ENCODE assay signal across 9 cellular contexts in genomic region chr1:84691139-84691783, GRCh38. TPM values are rescaled to one million over a fixed set of nuclear protein-coding genes. Genes with fewer than 3 reads are reported as not detected.
A peak's percentile ranks its signal among the peaks of the same experiment; 100 is the strongest.
DNase-seq lines count a peak whose midpoint lies in the region; ATAC-seq, FAIRE-seq and TF ChIP-seq lines count a peak whose summit lies in the region.
"Had no signal": no experiment of that assay in that cellular context is flagged by ENCODE, and none has a peak within 500 bp of the region (broad histone marks: within the 10 kb centered on the region; RNA-seq: fewer than 3 reads in every experiment).

No MANE protein-coding gene starts in this region.

- no peaks in the 10 kb centered on the region for H3K9me3 ChIP-seq in OCI-LY3 (ENCODE audit: insufficient read depth, low read length)
- no peaks in the 10 kb centered on the region for H3K9me3 ChIP-seq in endothelial cell of umbilical vein (replicated peaks; ENCODE audit: control insufficient read depth, insufficient read depth, low read length)
- no peaks in the 10 kb centered on the region for H3K9me3 ChIP-seq in prostate gland

- H3K36me3 ChIP-seq in OCI-LY3 (replicated peaks; ENCODE audit: low read depth, low read length) (no peaks in the 10 kb centered on the region), endothelial cell of umbilical vein (ENCODE audit: control insufficient read depth in 2 of 2, extremely low read depth in 1 of 2, insufficient read depth in 2 of 2, low read length in 2 of 2) (no peaks in the 10 kb centered on the region), prostate gland (no peaks in the 10 kb centered on the region)

- H2AFZ ChIP-seq in OCI-LY3 (ENCODE audit: low read depth, low read length) (peak overlapping the region; percentile 81; the same call in 1 of the 2 replicates), endothelial cell of umbilical vein (ENCODE audit: low read depth, low read length) (peak overlapping the region; percentile 90)

- CTCF ChIA-PET in endothelial cell of umbilical vein (lab: Charles Lee): no interaction called here

- peak overlapping the region; percentile 70 for H3K9ac ChIP-seq in OCI-LY3 (ENCODE audit: low read length)
- H3K9ac ChIP-seq in endothelial cell of umbilical vein (replicated peaks; ENCODE audit: extremely low read depth, insufficient read depth, low read length): peak overlapping the region; percentile 56

- H4K20me1 ChIP-seq in OCI-LY3 (ENCODE audit: insufficient read depth, low read length) (no peaks in the 10 kb centered on the region), endothelial cell of umbilical vein (replicated peaks; ENCODE audit: control insufficient read depth, extremely low read depth, insufficient read depth, low read length) (no peaks in the 10 kb centered on the region)

- BruUV-seq in endothelial cell of umbilical vein (replicated peaks; lab: Mats Ljungman, UMichigan): no TSS peak

- dilution Hi-C loops in endothelial cell of umbilical vein (cut with MboI; ENCODE audit: extremely low pct_ligation_motif_present, low sequenced_read_pairs): no loop called here

- no peak for ATAC-seq in HG03378 (IDR thresholded peaks at IDR 0.05; ENCODE audit: unreplicated experiment)

- TF ChIP-seq POLR2A in endothelial cell of umbilical vein (IDR thresholded peaks at IDR 0.05; ENCODE audit: low read depth, low read length): no peak
- no peak for TF ChIP-seq POLR2A in prostate gland (IDR thresholded peaks at IDR 0.05)

- WGBS in prostate gland: 51% methylated on average over 13 of the region's 13 CpGs

- FAIRE-seq in endothelial cell of umbilical vein (lab: Jason Lieb, UNC): no peak
- FAIRE-seq: A204.1 had no signal

- peaks cover 24% of the 10 kb centered on the region for H3K4me1 ChIP-seq in OCI-LY3 (ENCODE audit: low read length)
- peaks cover 9% of the 10 kb centered on the region for H3K4me1 ChIP-seq in endothelial cell of umbilical vein (ENCODE audit: control insufficient read depth, extremely low read depth, insufficient read depth, low read length)
- H3K4me1 ChIP-seq in prostate gland (replicated peaks): no peaks in the 10 kb centered on the region

- H3K79me2 ChIP-seq in OCI-LY3 (ENCODE audit: low read length) (peaks cover 21% of the 10 kb centered on the region), endothelial cell of umbilical vein (ENCODE audit: control insufficient read depth, insufficient read depth, low read length) (no peaks in the 10 kb centered on the region)

- no peaks in the 10 kb centered on the region for H3K27me3 ChIP-seq in OCI-LY3 (ENCODE audit: low read depth, low read length)
- no peaks in the 10 kb centered on the region for H3K27me3 ChIP-seq in endothelial cell of umbilical vein (ENCODE audit: control insufficient read depth in 2 of 2, insufficient read depth in 2 of 2, low read length in 2 of 2)
- no peaks in the 10 kb centered on the region for H3K27me3 ChIP-seq in prostate gland (replicated peaks; ENCODE audit: insufficient read depth)

- DNase-seq in DMS 273 (lab: John Stamatoyannopoulos, UW; ENCODE audit: unreplicated experiment) (peak; percentile 58), DMS 273 treated with DMSO at 0.1 percent for 48 hours (lab: John Stamatoyannopoulos, UW) (no peak), endothelial cell of umbilical vein (ENCODE audit: low read depth, low spot score) (peak; percentile 5), prostate gland (ENCODE audit: low spot score) (no peak), NCI-H2196 treated with DMSO at 0.1 percent for 48 hours (lab: John Stamatoyannopoulos, UW; ENCODE audit: unreplicated experiment) (no peak), putamen (ENCODE audit: low spot score) (no peak)

- no peaks in the 10 kb centered on the region for H3K9me1 ChIP-seq in endothelial cell of umbilical vein (replicated peaks; ENCODE audit: control insufficient read depth, extremely low read depth, insufficient read depth, low read length)

- H3K27ac ChIP-seq in OCI-LY3 (ENCODE audit: low read length) (no peak overlapping the region), endothelial cell of umbilical vein (ENCODE audit: insufficient read depth, low read depth, low read length) (no peak overlapping the region), prostate gland (peak overlapping the region; percentile 81 to 90)

- intact Hi-C loops in endothelial cell of umbilical vein (cut with micrococcal nuclease) (loop anchor here (2.0 kb wide), 1 partner anchor 390 kb away; the partner anchor contains the start of gene SAMD13), prostate gland (cut with DNase I) (no loop called here)

- H3K4me3 ChIP-seq in OCI-LY3 (ENCODE audit: low read length): peak overlapping the region; percentile 87
- peak overlapping the region; percentile 45 to 71 (median 49) for H3K4me3 ChIP-seq in endothelial cell of umbilical vein (replicated peaks in 1 of 3; ENCODE audit: insufficient read depth in 1 of 3, low read depth in 1 of 3, low read length in 3 of 3)
- peak overlapping the region; percentile 85 to 90 for H3K4me3 ChIP-seq in prostate gland

- TF ChIP-seq CTCF in OCI-LY3 (IDR thresholded peaks at IDR 0.05; ENCODE audit: low read depth, low read length): no peak
- no peak for TF ChIP-seq CTCF in endothelial cell of umbilical vein (IDR thresholded peaks at IDR 0.05; ENCODE audit: extremely low read depth in 1 of 2, insufficient read depth in 1 of 2, low read depth in 1 of 2, low read length in 2 of 2)
- TF ChIP-seq CTCF in prostate gland (IDR thresholded peaks at IDR 0.05): no peak

- POLR2A ChIA-PET in endothelial cell of umbilical vein (lab: Charles Lee): no interaction called here

- H3K4me2 ChIP-seq in OCI-LY3 (ENCODE audit: low read length) (peak overlapping the region; percentile 65), endothelial cell of umbilical vein (ENCODE audit: insufficient read depth, low read length) (peak overlapping the region; percentile 84)

TF ChIP-seq in endothelial cell of umbilical vein, 7 proteins besides CTCF, POLR2A, EP300 and RAD21:
- TF ChIP-seq FOS (IDR thresholded peaks at IDR 0.05; ENCODE audit: borderline replicate concordance, insufficient read depth, low read length): no peak
- no peak for TF ChIP-seq JUN (IDR thresholded peaks at IDR 0.05; ENCODE audit: borderline replicate concordance, insufficient read depth, insufficient read length, low read depth)
- no peak for TF ChIP-seq EZH2 (IDR thresholded peaks at IDR 0.05; ENCODE audit: borderline replicate concordance, low read depth, low read length, severe bottlenecking)
- TF ChIP-seq GATA2 (IDR thresholded peaks at IDR 0.05; ENCODE audit: insufficient read depth, insufficient read length, low read depth, low read length): no peak
- no peak for TF ChIP-seq POLR2AphosphoS5 (IDR thresholded peaks at IDR 0.05; ENCODE audit: insufficient read depth, low read depth, low read length)
- no peak for TF ChIP-seq MYC (IDR thresholded peaks at IDR 0.05; ENCODE audit: low read depth, low read length)
- TF ChIP-seq MAX (IDR thresholded peaks at IDR 0.05; ENCODE audit: insufficient read depth, insufficient read length): no peak

RNA-seq across cellular contexts. Expression of gene SSX2IP, which starts 1.0 kb away (rescaled TPM):
- total RNA-seq in endothelial cell of umbilical vein (6.9 and 8.4 TPM in 2 replicates), prostate gland (10 to 100 TPM; 10.7 to 25.2 TPM)
- 0.60 and 0.77 TPM in 2 replicates for polyA plus RNA-seq in endothelial cell of umbilical vein
- polyA plus RNA-seq in endothelial cell of umbilical vein (2011; cell fraction: cytosol; rRNA removed): 1.2 and 1.3 TPM in 2 replicates
- 2.8 and 2.9 TPM in 2 replicates for polyA plus RNA-seq in endothelial cell of umbilical vein (2011; cell fraction: nucleus; rRNA removed)
- 2.3 and 4.6 TPM in 2 replicates for polyA plus RNA-seq in endothelial cell of umbilical vein (2012)
- 1.5 TPM in 2 replicates for polyA minus RNA-seq in endothelial cell of umbilical vein
- 9.6 TPM for polyA minus RNA-seq in endothelial cell of umbilical vein (2011; cell fraction: cytosol; rRNA and poly(A)+ RNA removed)
- 2.7 and 3.4 TPM in 2 replicates for polyA minus RNA-seq in endothelial cell of umbilical vein (2011; cell fraction: nucleus; rRNA and poly(A)+ RNA removed)

Comparison
In these comparisons a context has a peak if more than half of its experiments do, and no peak if none do; other contexts are left out.
1. DNase-seq: peak in DMS 273 (single experiment) and endothelial cell of umbilical vein (single experiment); none in DMS 273 treated with DMSO at 0.1 percent for 48 hours (single experiment), prostate gland (single experiment), NCI-H2196 treated with DMSO at 0.1 percent for 48 hours (single experiment) and putamen (single experiment).
2. H3K27ac ChIP-seq: peak in prostate gland (2 of 2); none in OCI-LY3 (single experiment) and endothelial cell of umbilical vein (single experiment).
3. Peak in every context shown above with its lines, with median percentiles within 50 percentile points of each other: H3K4me3 ChIP-seq.